In genomic region chr2:222398446-222398885, GRCh38 we compare ENCODE assay signal across 20 cellular contexts. TPM values are rescaled to one million over a fixed set of nuclear protein-coding genes. Genes with fewer than 3 reads are reported as not detected.
DNase-seq lines count a peak whose midpoint lies in the region; ATAC-seq, FAIRE-seq and TF ChIP-seq lines count a peak whose summit lies in the region.
"Had no signal": no experiment of that assay in that cellular context is flagged by ENCODE, and none has a peak within 500 bp of the region (broad histone marks: within the 10 kb centered on the region; RNA-seq: fewer than 3 reads in every experiment).

No MANE protein-coding gene starts in this region.

- no peaks in the 10 kb centered on the region for H3K9me3 Mint-ChIP-seq in effector memory CD8-positive, alpha-beta T cell
- H3K9me3 Mint-ChIP-seq: activated naive CD4-positive, alpha-beta T cell treated with anti-CD3 and anti-CD28 coated beads, Interleukin-2, amount 10 ng/mL, durations not matched to agents 7 days and 5 days had no signal

- H3K27ac Mint-ChIP-seq in effector memory CD8-positive, alpha-beta T cell, result no peak overlapping the region
- H3K27ac Mint-ChIP-seq: activated naive CD4-positive, alpha-beta T cell treated with anti-CD3 and anti-CD28 coated beads, Interleukin-2, amount 10 ng/mL, durations not matched to agents 7 days and 5 days; natural killer cell treated with Interleukin-12 subunit alpha and Interleukin-12 subunit beta and Interleukin-15 and Interleukin-18, amount 100 ng/mL, for 72 hours had no signal

- H3K23ac ChIP-seq in H1 (ENCODE audit: insufficient read length) (no peak overlapping the region), neuronal stem cell (ENCODE audit: low read depth, low read length, poor library complexity) (no peak overlapping the region)

- H3K9me3 ChIP-seq in H1 (ENCODE audit: insufficient read depth in 2 of 2, low read depth in 1 of 2, low read length in 1 of 2) (peaks cover 0 to 2% of the 10 kb centered on the region in 2 experiments; a peak in 1 of 4 replicates), neuronal stem cell (replicated peaks in 1 of 2; ENCODE audit: control insufficient read depth in 2 of 2, insufficient read depth in 1 of 2, low read depth in 1 of 2, low read length in 2 of 2) (peaks cover 0 to 1% of the 10 kb centered on the region in 2 donors)
- H3K9me3 ChIP-seq: body of pancreas had no signal

- TF ChIP-seq CTCF in H1 (IDR thresholded peaks at IDR 0.05; ENCODE audit: control extremely low read depth in 1 of 3, insufficient read depth in 1 of 3, low read depth in 1 of 3, low read length in 3 of 3), result no peak

- H3K36me3 ChIP-seq in H1 (ENCODE audit: control insufficient read depth in 2 of 4, insufficient read depth in 4 of 4, low read length in 3 of 4) (no peaks in the 10 kb centered on the region), neuronal stem cell (replicated peaks in 1 of 2; ENCODE audit: control insufficient read depth in 2 of 2, insufficient read depth in 2 of 2, low read length in 2 of 2) (no peaks in the 10 kb centered on the region)

- H3K4me3 ChIP-seq in H1 (ENCODE audit: extremely low read depth in 1 of 4, insufficient read depth in 2 of 4, low read depth in 3 of 4, low read length in 4 of 4) (no peak overlapping the region), neuronal stem cell (ENCODE audit: low read length in 2 of 2) (no peak overlapping the region)
- H3K4me3 ChIP-seq: body of pancreas had no signal

- H3K4me3 Mint-ChIP-seq in effector memory CD8-positive, alpha-beta T cell, result no peak overlapping the region
- H3K4me3 Mint-ChIP-seq: activated naive CD4-positive, alpha-beta T cell treated with anti-CD3 and anti-CD28 coated beads, Interleukin-2, amount 10 ng/mL, durations not matched to agents 7 days and 5 days; natural killer cell treated with Interleukin-12 subunit alpha and Interleukin-12 subunit beta and Interleukin-15 and Interleukin-18, amount 100 ng/mL, for 72 hours had no signal

- H3K27me3 Mint-ChIP-seq in effector memory CD8-positive, alpha-beta T cell, result no peaks in the 10 kb centered on the region
- H3K27me3 Mint-ChIP-seq: activated naive CD4-positive, alpha-beta T cell treated with anti-CD3 and anti-CD28 coated beads, Interleukin-2, amount 10 ng/mL, durations not matched to agents 7 days and 5 days; natural killer cell treated with Interleukin-12 subunit alpha and Interleukin-12 subunit beta and Interleukin-15 and Interleukin-18, amount 100 ng/mL, for 72 hours had no signal

- H3K27me3 ChIP-seq in H1 (replicated peaks in 1 of 4; ENCODE audit: control insufficient read depth in 3 of 4, extremely low read depth in 1 of 4, insufficient read depth in 3 of 4, low read length in 3 of 4), result no peaks in the 10 kb centered on the region
- peaks cover 0 to 1% (median 0%) of the 10 kb centered on the region in 3 experiments for H3K27me3 ChIP-seq in neuronal stem cell (ENCODE audit: control insufficient read depth in 3 of 3, insufficient read depth in 3 of 3, low read depth in 1 of 3, low read length in 3 of 3)
- H3K27me3 ChIP-seq: body of pancreas had no signal

- H3K14ac ChIP-seq in H1 (ENCODE audit: insufficient read length) (no peak overlapping the region), neuronal stem cell (ENCODE audit: low read length) (no peak overlapping the region)

- H3K9ac ChIP-seq in H1 (replicated peaks in 1 of 4; ENCODE audit: extremely low read depth in 1 of 4, low read depth in 3 of 4, low read length in 3 of 4) (no peak overlapping the region), neuronal stem cell (ENCODE audit: low read depth, low read length, poor library complexity) (no peak overlapping the region)

- no peak overlapping the region for H2BK15ac ChIP-seq in H1 (ENCODE audit: low read length)
- H2BK15ac ChIP-seq in neuronal stem cell (ENCODE audit: low read length), result no peak overlapping the region

- no peak overlapping the region for H2BK20ac ChIP-seq in H1 (ENCODE audit: low read length)

- no peak overlapping the region for H3K56ac ChIP-seq in H1 (replicated peaks; ENCODE audit: insufficient read length, low read depth, low read length)

- H4K20me1 ChIP-seq in H1 (replicated peaks in 1 of 2; ENCODE audit: control insufficient read depth in 1 of 2, insufficient read depth in 2 of 2, low read length in 2 of 2), result no peaks in the 10 kb centered on the region

- H2AK5ac ChIP-seq in H1 (ENCODE audit: low read depth, low read length), result no peak overlapping the region
- H2AK5ac ChIP-seq in neuronal stem cell (ENCODE audit: low read depth, low read length), result no peak overlapping the region

- no peak for FAIRE-seq in H1 (lab: Jason Lieb, UNC)

- no peaks in the 10 kb centered on the region for H3K23me2 ChIP-seq in H1 (ENCODE audit: low read depth, low read length)

- no peak overlapping the region for H3K27ac ChIP-seq in H1 (ENCODE audit: low read depth, low read length)
- no peak overlapping the region for H3K27ac ChIP-seq in neuronal stem cell (replicated peaks; ENCODE audit: low read length)
- H3K27ac ChIP-seq: body of pancreas, C4-2B had no signal

- H4K91ac ChIP-seq in H1 (replicated peaks; ENCODE audit: insufficient read length, low read length), result no peak overlapping the region
- H4K91ac ChIP-seq in neuronal stem cell (ENCODE audit: low read depth, low read length, poor library complexity), result no peak overlapping the region

- POLR2A ChIA-PET in H1 (lab: Charles Lee; ENCODE audit: partially characterized antibody), result no interaction called here

- H3K4me2 ChIP-seq in H1 (ENCODE audit: insufficient read depth in 1 of 2, low read depth in 2 of 2, low read length in 2 of 2), result no peak overlapping the region
- H3K4me2 ChIP-seq in neuronal stem cell (ENCODE audit: insufficient read depth, low read length, poor library complexity, severe bottlenecking), result no peak overlapping the region

- H2BK12ac ChIP-seq in H1 (ENCODE audit: low read depth, low read length), result no peak overlapping the region
- no peak overlapping the region for H2BK12ac ChIP-seq in neuronal stem cell (ENCODE audit: low read length)

- peaks cover 0 to 4% (median 2%) of the 10 kb centered on the region in 4 experiments; a peak in 2 of 7 replicates for H3K4me1 ChIP-seq in H1 (replicated peaks in 1 of 4; ENCODE audit: control insufficient read depth in 3 of 4, insufficient read depth in 4 of 4, low read length in 3 of 4)
- H3K4me1 ChIP-seq in neuronal stem cell (ENCODE audit: control insufficient read depth in 2 of 2, insufficient read depth in 1 of 2, low read depth in 1 of 2, low read length in 2 of 2), result peaks cover 0 to 4% of the 10 kb centered on the region in 2 donors
- H3K4me1 ChIP-seq: body of pancreas had no signal

- ATAC-seq in effector memory CD8-positive, alpha-beta T cell (replicated peaks), result no peak
- no peak for ATAC-seq in HG02763 (IDR thresholded peaks at IDR 0.05; ENCODE audit: unreplicated experiment)
- ATAC-seq: body of pancreas; natural killer cell treated with Interleukin-12 subunit alpha and Interleukin-12 subunit beta and Interleukin-15 and Interleukin-18, amount 100 ng/mL, for 72 hours had no signal

- H2AFZ ChIP-seq in H1 (ENCODE audit: low read length) (0 out of 2 replicates have a peak overlapping the region, but pooled peaks have one; percentile 37), neuronal stem cell (ENCODE audit: low read length) (peak overlapping the region; percentile 12)

- TF ChIP-seq EP300 in H1 (IDR thresholded peaks at IDR 0.05; ENCODE audit: borderline replicate concordance in 1 of 2, low read depth in 2 of 2, low read length in 2 of 2), result no peak

- H4K8ac ChIP-seq in H1 (ENCODE audit: extremely low read depth, insufficient read depth, low read length) (no peak overlapping the region), neuronal stem cell (ENCODE audit: low read depth, low read length) (no peak overlapping the region)

- no peaks in the 10 kb centered on the region for H3K79me2 ChIP-seq in H1 (ENCODE audit: control insufficient read depth in 1 of 2, insufficient read depth in 2 of 2, low read length in 2 of 2)

- H3K79me1 ChIP-seq in H1 (ENCODE audit: low read depth, low read length) (no peaks in the 10 kb centered on the region), neuronal stem cell (ENCODE audit: low read depth, low read length) (no peaks in the 10 kb centered on the region)

- CTCF ChIA-PET in H1 (lab: Charles Lee; ENCODE audit: partially characterized antibody), result interaction anchor here (0.9 to 1.1 kb wide), 3 partner anchors 12 to 167 kb away, joined by 3 to 4 read pairs (median 3); no protein-coding TSS in a partner anchor

- TF ChIP-seq RAD21 in H1 (IDR thresholded peaks at IDR 0.05 in 1 of 2, conservative IDR thresholded peaks at IDR 0.05 in 1 of 2; ENCODE audit: low read depth in 2 of 2, low read length in 2 of 2), result no peak

- H2BK5ac ChIP-seq in H1 (ENCODE audit: low read depth, low read length), result no peak overlapping the region
- no peak overlapping the region for H2BK5ac ChIP-seq in neuronal stem cell (ENCODE audit: low read length)

- H3K18ac ChIP-seq in H1 (ENCODE audit: extremely low read depth, low read length), result no peak overlapping the region
- no peak overlapping the region for H3K18ac ChIP-seq in neuronal stem cell (ENCODE audit: low read length)

- H3K36me3 Mint-ChIP-seq in effector memory CD8-positive, alpha-beta T cell (ENCODE audit: insufficient read depth), result no peaks in the 10 kb centered on the region
- H3K36me3 Mint-ChIP-seq: activated naive CD4-positive, alpha-beta T cell treated with anti-CD3 and anti-CD28 coated beads, Interleukin-2, amount 10 ng/mL, durations not matched to agents 7 days and 5 days; natural killer cell treated with Interleukin-12 subunit alpha and Interleukin-12 subunit beta and Interleukin-15 and Interleukin-18, amount 100 ng/mL, for 72 hours had no signal

- peak; percentile 90 for DNase-seq in NCI-H748 (lab: John Stamatoyannopoulos, UW; ENCODE audit: unreplicated experiment)
- DNase-seq in NCI-H748 treated with DMSO at 0.1 percent for 48 hours (lab: John Stamatoyannopoulos, UW), result no peak
- peak; percentile 65 for DNase-seq in NCI-H2227 (lab: John Stamatoyannopoulos, UW; ENCODE audit: unreplicated experiment)
- DNase-seq in H1 (ENCODE audit: low read depth in 1 of 2, low spot score in 2 of 2), result no peak
- no peak for DNase-seq in neuronal stem cell (ENCODE audit: low spot score)
- DNase-seq in effector memory CD8-positive, alpha-beta T cell, result no peak
- DNase-seq in EL, result no peak
- DNase-seq: 8988T; activated CD4-positive, CD25-positive, alpha-beta regulatory T cell treated with anti-CD3 and anti-CD28 coated beads, Interleukin-2, amount 50 U/mL, for 72 hours; activated naive CD4-positive, alpha-beta T cell treated with anti-CD3 and anti-CD28 coated beads, Interleukin-2, amount 10 ng/mL, durations not matched to agents 7 days and 5 days; DND-41; effector memory CD4-positive, alpha-beta T cell; NK-92 treated with Interleukin-12 subunit alpha and Interleukin-12 subunit beta, amount 100 ng/mL, for 24 hours; retina had no signal

- TF ChIP-seq POLR2A in H1 (IDR thresholded peaks at IDR 0.05; ENCODE audit: control extremely low read depth in 1 of 2, low read depth in 2 of 2, low read length in 2 of 2), result no peak

- H2BK120ac ChIP-seq in H1 (replicated peaks; ENCODE audit: low read depth, low read length), result no peak overlapping the region
- H2BK120ac ChIP-seq in neuronal stem cell (ENCODE audit: low read depth, low read length), result no peak overlapping the region

- no peak overlapping the region for H3K4ac ChIP-seq in H1 (replicated peaks; ENCODE audit: insufficient read length, low read depth, low read length)
- H3K4ac ChIP-seq in neuronal stem cell (ENCODE audit: low read length), result no peak overlapping the region

- H3K4me1 Mint-ChIP-seq in effector memory CD8-positive, alpha-beta T cell (ENCODE audit: low read depth in 2 of 2), result no peaks in the 10 kb centered on the region
- H3K4me1 Mint-ChIP-seq: activated naive CD4-positive, alpha-beta T cell treated with anti-CD3 and anti-CD28 coated beads, Interleukin-2, amount 10 ng/mL, durations not matched to agents 7 days and 5 days had no signal

- no peak overlapping the region for H4K5ac ChIP-seq in H1 (ENCODE audit: insufficient read length, low read depth, low read length)

- WGBS in H1 (ENCODE audit: extremely low coverage in 1 of 2, insufficient coverage in 1 of 2, insufficient read length in 1 of 2, insufficient replicate concordance in 2 of 2, low coverage in 1 of 2, low lambda C conversion rate in 2 of 2, missing lambda C conversion rate in 1 of 2), 2 experiments, result 81% methylated on average over 1 of the region's 1 CpG; no CpG with 5 or more reads in 1 of the 2 experiments
- WGBS in neuronal stem cell (ENCODE audit: extremely low coverage in 2 of 2, insufficient read length in 2 of 2, insufficient replicate concordance in 1 of 2), 2 donors, result no CpG with 5 or more reads among the region's 1 CpG

RNA-seq across cellular contexts. Expression of gene SGPP2, which starts 25.9 kb away (rescaled TPM):
- not detected in 2 replicates for total RNA-seq in H1 (2021; fragmentation: NEBNext Ultra II Directional; extraction: Animal tissue kit (Norgen Biotek cat#: 25700))
- polyA plus RNA-seq in H1 (2011; rRNA removed), result 0.27 and 0.29 TPM in 2 replicates
- 0.12 TPM for polyA plus RNA-seq in H1 (2011; cell fraction: cytosol; rRNA removed)
- polyA plus RNA-seq in H1 (2011; cell fraction: nucleus; rRNA removed), result 0.07 TPM
- polyA plus RNA-seq in H1 (2012, experiment 1 of 2), result 0.31 to 0.65 TPM (median 0.41 TPM) in 4 replicates
- polyA plus RNA-seq in H1 (2012, experiment 2 of 2), result 0.09 TPM
- polyA plus RNA-seq in H1 (2013, experiment 1 of 2), result 0.06 TPM
- 0.02 TPM for polyA plus RNA-seq in H1 (2013, experiment 2 of 2)
- 0.16 and 0.41 TPM in 2 replicates for polyA minus RNA-seq in H1 (2011; rRNA and poly(A)+ RNA removed)
- not detected for polyA minus RNA-seq in H1 (2011; cell fraction: cytosol; rRNA and poly(A)+ RNA removed)
- polyA minus RNA-seq in H1 (2011; cell fraction: nucleus; rRNA and poly(A)+ RNA removed), result not detected
- not detected for polyA plus RNA-seq in neuronal stem cell (2013, experiment 1 of 2)
- polyA plus RNA-seq in neuronal stem cell (2013, experiment 2 of 2), result 0.03 TPM
- total RNA-seq: fibroblast of villous mesenchyme, lung microvascular endothelial cell had no signal

Comparison
In these comparisons a context has a peak if more than half of its experiments do, and no peak if none do; other contexts are left out.
1. DNase-seq: peak in NCI-H748 (single experiment) and NCI-H2227 (single experiment); none in NCI-H748 treated with DMSO at 0.1 percent for 48 hours (single experiment), H1 (0 of 2), neuronal stem cell (single experiment), effector memory CD8-positive, alpha-beta T cell (0 of 3) and EL (single experiment).